Comparison of ENCODE assay signal across 12 cellular contexts in genomic region chr12:52009081-52009751, GRCh38. TPM values are rescaled to one million over a fixed set of nuclear protein-coding genes. Genes with fewer than 3 reads are reported as not detected.
DNase-seq lines count a peak whose midpoint lies in the region; ATAC-seq, FAIRE-seq and TF ChIP-seq lines count a peak whose summit lies in the region.
"Had no signal": no experiment of that assay in that cellular context is flagged by ENCODE, and none has a peak within 500 bp of the region (broad histone marks: within the 10 kb centered on the region; RNA-seq: fewer than 3 reads in every experiment).

No MANE protein-coding gene starts in this region.

- H3K79me2 ChIP-seq in HepG2 (ENCODE audit: insufficient read depth, low read length) (no peaks in the 10 kb centered on the region), smooth muscle cell (ENCODE audit: low read depth) (peaks cover 7% of the 10 kb centered on the region)

- peaks cover 18% of the 10 kb centered on the region for H3K4me1 Mint-ChIP-seq in CD8-positive, alpha-beta T cell (ENCODE audit: low read depth)
- H3K4me1 Mint-ChIP-seq in brain, result peaks cover 65% of the 10 kb centered on the region

- TF ChIP-seq RAD21 in HepG2 (CRISPR knock-in tag; IDR thresholded peaks at IDR 0.05), result no peak

- no peaks in the 10 kb centered on the region for H3K27me3 Mint-ChIP-seq in CD8-positive, alpha-beta T cell (ENCODE audit: low read depth)
- H3K27me3 Mint-ChIP-seq in brain, result peaks cover 8% of the 10 kb centered on the region

- 96% methylated on average over 3 of the region's 10 CpGs for WGBS in HepG2 (ENCODE audit: low lambda C conversion rate)
- WGBS in smooth muscle cell (ENCODE audit: low lambda C conversion rate), result 88% methylated on average over 9 of the region's 10 CpGs

- TF ChIP-seq EP300 in HepG2 (IDR thresholded peaks at IDR 0.05; ENCODE audit: low read depth in 2 of 2, low read length in 2 of 2), result no peak
- no peak for TF ChIP-seq EP300 in HepG2 (CRISPR knock-in tag; IDR thresholded peaks at IDR 0.05; ENCODE audit: borderline replicate concordance)

- no peaks in the 10 kb centered on the region for H3K9me3 Mint-ChIP-seq in CD8-positive, alpha-beta T cell
- peaks cover 0 to 3% (median 0%) of the 10 kb centered on the region in 5 experiments for H3K9me3 Mint-ChIP-seq in brain

- CTCF ChIA-PET in CD8-positive, alpha-beta T cell (lab: Charles Lee), result interaction anchor here (2.0 to 55.1 kb wide), 3 partner anchors 2 to 61 kb away, joined by 6 to 1615 read pairs (median 1615); partner anchors contain the start of genes ATG101 and TAMALIN
- CTCF ChIA-PET in HepG2 (lab: Yijun Ruan, JAX; ENCODE audit: low intra/inter-chr PET ratio, low total read pairs), result no interaction called here

- H4K20me1 ChIP-seq in HepG2 (ENCODE audit: insufficient read depth, low read length), result no peaks in the 10 kb centered on the region
- peaks cover 10% of the 10 kb centered on the region for H4K20me1 ChIP-seq in smooth muscle cell (ENCODE audit: low read depth)

- H3K9ac ChIP-seq in HepG2 (ENCODE audit: insufficient read depth, low read depth, low read length) (no peak overlapping the region), smooth muscle cell (ENCODE audit: low read depth) (no peak overlapping the region)

- no peak overlapping the region for H3K4me3 ChIP-seq in CD8-positive, alpha-beta T cell (ENCODE audit: low read depth, low read length)
- H3K4me3 ChIP-seq in HepG2 (replicated peaks in 1 of 3; ENCODE audit: insufficient read depth in 1 of 3, low read depth in 2 of 3, low read length in 3 of 3) (no peak overlapping the region), smooth muscle cell (no peak overlapping the region)
- H3K4me3 ChIP-seq: GM12878 had no signal

- H3K36me3 ChIP-seq in CD8-positive, alpha-beta T cell (ENCODE audit: insufficient read depth, low read length), result peaks cover 7% of the 10 kb centered on the region
- H3K36me3 ChIP-seq in HepG2 (replicated peaks in 1 of 2; ENCODE audit: control insufficient read depth in 1 of 2, insufficient read depth in 2 of 2, low read length in 2 of 2) (peaks cover 4% of the 10 kb centered on the region in 2 experiments; a peak in 2 of 5 replicates), smooth muscle cell (ENCODE audit: low read depth) (no peaks in the 10 kb centered on the region)

- H3K4me3 Mint-ChIP-seq in CD8-positive, alpha-beta T cell, result peak overlapping the region; percentile 35
- H3K4me3 Mint-ChIP-seq in brain, result peak overlapping the region in 3 of 5 experiments; percentile 78 to 86 (median 82)

- peaks cover 36% of the 10 kb centered on the region for H3K36me3 Mint-ChIP-seq in CD8-positive, alpha-beta T cell
- H3K36me3 Mint-ChIP-seq in brain, result peaks cover 15% of the 10 kb centered on the region

- H3K27ac Mint-ChIP-seq in CD8-positive, alpha-beta T cell, result peak overlapping the region; percentile 95
- peak overlapping the region in 3 of 5 experiments; percentile 92 to 97 (median 97) for H3K27ac Mint-ChIP-seq in brain

- H3K27ac ChIP-seq in CD8-positive, alpha-beta T cell (ENCODE audit: low read depth, low read length), result no peak overlapping the region
- H3K27ac ChIP-seq in HepG2 (ENCODE audit: extremely low read length, insufficient read depth, low read length) (no peak overlapping the region), smooth muscle cell (ENCODE audit: low read depth) (peak overlapping the region; percentile 66)

- in situ Hi-C loops in HepG2 (cut with HindIII; ENCODE audit: extremely low pct_ligation_motif_present, low pct_unique_long_range_greater_than_20kb), result no loop called here

- FAIRE-seq in HepG2 (lab: Jason Lieb, UNC), result no peak
- FAIRE-seq: GM12878 had no signal

- no peak for TF ChIP-seq POLR2A in HepG2 (IDR thresholded peaks at IDR 0.05; ENCODE audit: insufficient read depth in 1 of 2, low read depth in 2 of 2, low read length in 2 of 2)

- BruUV-seq in HepG2 (replicated peaks; lab: Mats Ljungman, UMichigan), result no TSS peak

- TF ChIP-seq CTCF in CD8-positive, alpha-beta T cell (IDR thresholded peaks at IDR 0.05), result no peak
- TF ChIP-seq CTCF in brain (conservative IDR thresholded peaks at IDR 0.05) (no peak), HepG2 (CRISPR knock-in tag; IDR thresholded peaks at IDR 0.05) (no peak), smooth muscle cell (IDR thresholded peaks at IDR 0.05; ENCODE audit: borderline replicate concordance, insufficient read depth, poor library complexity, severe bottlenecking) (no peak)

- DNase-seq in CD8-positive, alpha-beta T cell, result no peak
- DNase-seq in HepG2 (ENCODE audit: low spot score) (no peak), smooth muscle cell (lab: John Stamatoyannopoulos, UW; ENCODE audit: unreplicated experiment) (no peak), ecto neural progenitor cell (ENCODE audit: low spot score) (no peak), DMS153 (lab: John Stamatoyannopoulos, UW) (no peak), NCI-H774 (lab: John Stamatoyannopoulos, UW) (no peak)
- DNase-seq: Calu3; effector CD4-positive, alpha-beta T cell; NCI-H526 had no signal

- POLR2A ChIA-PET in CD8-positive, alpha-beta T cell (lab: Charles Lee), result interaction anchor here (8.3 kb wide), 1 partner anchor 13 kb away, joined by 92 read pairs; no protein-coding TSS in a partner anchor
- POLR2A ChIA-PET in HepG2 (lab: Yijun Ruan, JAX), result interaction anchor here (1.9 to 3.2 kb wide), 4 partner anchors 9 to 24 kb away, joined by 11 to 45 read pairs (median 14); no protein-coding TSS in a partner anchor

- no peak overlapping the region; the same call in 1 of the 2 replicates for H3K4me2 ChIP-seq in HepG2 (ENCODE audit: low read depth, low read length)
- H3K4me2 ChIP-seq in smooth muscle cell, result peak overlapping the region; percentile 98

- intact Hi-C loops in CD8-positive, alpha-beta T cell (cut with DNase I, micrococcal nuclease), result no loop called here
- intact Hi-C loops in HepG2 (cut with micrococcal nuclease; ENCODE audit: unreplicated experiment), result no loop called here

- H3F3A ChIP-seq in smooth muscle cell (ENCODE audit: low read depth), result peaks cover 13% of the 10 kb centered on the region

- H3K27me3 ChIP-seq in CD8-positive, alpha-beta T cell (ENCODE audit: insufficient read depth, low read length), result no peaks in the 10 kb centered on the region
- 0 out of 5 replicates have a peak, but pooled peaks cover 0 to 1% of the 10 kb centered on the region in 2 experiments for H3K27me3 ChIP-seq in HepG2 (ENCODE audit: control insufficient read depth in 1 of 2, insufficient read depth in 2 of 2, low read length in 2 of 2)
- no peaks in the 10 kb centered on the region for H3K27me3 ChIP-seq in smooth muscle cell (ENCODE audit: low read depth)

- H2AFZ ChIP-seq in HepG2 (ENCODE audit: low read length) (no peak overlapping the region), smooth muscle cell (ENCODE audit: low read depth) (no peak overlapping the region)

- no peak for ATAC-seq in CD8-positive, alpha-beta T cell
- ATAC-seq in HepG2 (peak; percentile 5; the same call in 1 of the 3 replicates), GM19455 (IDR thresholded peaks at IDR 0.05; ENCODE audit: unreplicated experiment) (no peak)
- ATAC-seq: GM12878 had no signal

- peaks cover 20% of the 10 kb centered on the region for H3K4me1 ChIP-seq in CD8-positive, alpha-beta T cell (ENCODE audit: insufficient read depth, low read length)
- peaks cover 49% of the 10 kb centered on the region for H3K4me1 ChIP-seq in HepG2 (ENCODE audit: insufficient read depth, low read length)
- peaks cover 20% of the 10 kb centered on the region for H3K4me1 ChIP-seq in smooth muscle cell (ENCODE audit: low read depth)

- no peaks in the 10 kb centered on the region for H3K9me3 ChIP-seq in CD8-positive, alpha-beta T cell (ENCODE audit: low read length)
- H3K9me3 ChIP-seq in HepG2 (ENCODE audit: low read length) (no peaks in the 10 kb centered on the region), smooth muscle cell (replicated peaks; ENCODE audit: low read depth) (no peaks in the 10 kb centered on the region)

RNA-seq across cellular contexts. Expression of gene TAMALIN, which starts 2.5 kb away (rescaled TPM):
- total RNA-seq in CD8-positive, alpha-beta T cell, result 100 to 1,000 TPM; 603 to 632 TPM
- polyA plus RNA-seq in brain (ENCODE audit: insufficient read depth, low read depth, low replicate concordance) (41.5 TPM), HepG2 (2011; rRNA removed) (2.9 and 4.5 TPM in 2 replicates), smooth muscle cell (32.4 and 36.8 TPM in 2 replicates)
- total RNA-seq in HepG2 (2016; rRNA removed; fragmentation: Illumina TruSeq; extraction: Trizol) (7.2 and 10.9 TPM in 2 replicates), smooth muscle cell (4.1 and 12.2 TPM in 2 replicates)
- total RNA-seq in HepG2 (2016; cell fraction: cytosol; rRNA removed; fragmentation: Illumina TruSeq; extraction: Trizol; ENCODE audit: low read depth), result 3.8 and 3.9 TPM in 2 replicates
- 5.9 and 12.2 TPM in 2 replicates for total RNA-seq in HepG2 (2016; cell fraction: insoluble cytoplasmic fraction; rRNA removed; fragmentation: Illumina TruSeq; extraction: Trizol)
- total RNA-seq in HepG2 (2016; cell fraction: membrane; rRNA removed; fragmentation: Illumina TruSeq; extraction: Trizol), result 6.3 and 7.1 TPM in 2 replicates
- total RNA-seq in HepG2 (2016; cell fraction: nucleus; rRNA removed; fragmentation: Illumina TruSeq; extraction: Trizol), result 8.6 and 10.4 TPM in 2 replicates
- polyA plus RNA-seq in HepG2 (2011; cell fraction: cytosol; rRNA removed), result 3.7 and 3.8 TPM in 2 replicates
- 7.5 and 12.9 TPM in 2 replicates for polyA plus RNA-seq in HepG2 (2011; cell fraction: nucleus; rRNA removed)
- polyA plus RNA-seq in HepG2 (2012), result 3.6 and 4.0 TPM in 2 replicates
- 0.84 and 1.5 TPM in 2 replicates for polyA plus RNA-seq in HepG2 (2016; cell fraction: cytosol; fragmentation: Illumina TruSeq; extraction: Trizol; ENCODE audit: low read depth)
- 5.5 TPM in 2 replicates for polyA plus RNA-seq in HepG2 (2016; cell fraction: insoluble cytoplasmic fraction; fragmentation: Illumina TruSeq; extraction: Trizol; ENCODE audit: low read depth)
- 2.0 and 2.7 TPM in 2 replicates for polyA plus RNA-seq in HepG2 (2016; cell fraction: membrane; fragmentation: Illumina TruSeq; extraction: Trizol; ENCODE audit: low read depth)
- polyA plus RNA-seq in HepG2 (2016; cell fraction: nucleus; fragmentation: Illumina TruSeq; extraction: Trizol; ENCODE audit: insufficient read depth, low read depth), result 17.1 and 20.1 TPM in 2 replicates
- 0.21 and 6.7 TPM in 2 replicates for polyA minus RNA-seq in HepG2 (2011; rRNA and poly(A)+ RNA removed; ENCODE audit: low replicate concordance)
- 1.3 and 2.7 TPM in 2 replicates for polyA minus RNA-seq in HepG2 (2011; cell fraction: cytosol; rRNA and poly(A)+ RNA removed)
- polyA minus RNA-seq in HepG2 (2011; cell fraction: nucleus; rRNA and poly(A)+ RNA removed), result 4.9 and 8.2 TPM in 2 replicates
- total RNA-seq: Calu3 had no signal

RNA-seq across cellular contexts. Expression of gene NR4A1, which starts 42.0 kb away (rescaled TPM):
- 10 to 100 TPM; 59.7 to 60.0 TPM for total RNA-seq in CD8-positive, alpha-beta T cell
- polyA plus RNA-seq in brain (ENCODE audit: insufficient read depth, low read depth, low replicate concordance), result 26.2 TPM
- total RNA-seq in HepG2 (2016; rRNA removed; fragmentation: Illumina TruSeq; extraction: Trizol), result 4.6 and 5.7 TPM in 2 replicates
- 8.4 and 9.3 TPM in 2 replicates for total RNA-seq in HepG2 (2016; cell fraction: cytosol; rRNA removed; fragmentation: Illumina TruSeq; extraction: Trizol; ENCODE audit: low read depth)
- 3.8 and 7.6 TPM in 2 replicates for total RNA-seq in HepG2 (2016; cell fraction: insoluble cytoplasmic fraction; rRNA removed; fragmentation: Illumina TruSeq; extraction: Trizol)
- total RNA-seq in HepG2 (2016; cell fraction: membrane; rRNA removed; fragmentation: Illumina TruSeq; extraction: Trizol), result 5.8 and 6.3 TPM in 2 replicates
- 8.9 and 10.0 TPM in 2 replicates for total RNA-seq in HepG2 (2016; cell fraction: nucleus; rRNA removed; fragmentation: Illumina TruSeq; extraction: Trizol)
- 15.2 and 16.5 TPM in 2 replicates for polyA plus RNA-seq in HepG2 (2011; rRNA removed)
- 7.6 and 13.1 TPM in 2 replicates for polyA plus RNA-seq in HepG2 (2011; cell fraction: cytosol; rRNA removed)
- 26.2 and 46.7 TPM in 2 replicates for polyA plus RNA-seq in HepG2 (2011; cell fraction: nucleus; rRNA removed)
- polyA plus RNA-seq in HepG2 (2012), result 6.4 and 16.5 TPM in 2 replicates
- polyA plus RNA-seq in HepG2 (2016; cell fraction: cytosol; fragmentation: Illumina TruSeq; extraction: Trizol; ENCODE audit: low read depth), result 1.6 and 1.7 TPM in 2 replicates
- polyA plus RNA-seq in HepG2 (2016; cell fraction: insoluble cytoplasmic fraction; fragmentation: Illumina TruSeq; extraction: Trizol; ENCODE audit: low read depth), result 5.3 and 8.6 TPM in 2 replicates
- 3.4 and 3.9 TPM in 2 replicates for polyA plus RNA-seq in HepG2 (2016; cell fraction: membrane; fragmentation: Illumina TruSeq; extraction: Trizol; ENCODE audit: low read depth)
- 22.7 TPM in 2 replicates for polyA plus RNA-seq in HepG2 (2016; cell fraction: nucleus; fragmentation: Illumina TruSeq; extraction: Trizol; ENCODE audit: insufficient read depth, low read depth)
- 28.6 and 56.6 TPM in 2 replicates for polyA minus RNA-seq in HepG2 (2011; rRNA and poly(A)+ RNA removed; ENCODE audit: low replicate concordance)
- 10.8 and 14.1 TPM in 2 replicates for polyA minus RNA-seq in HepG2 (2011; cell fraction: cytosol; rRNA and poly(A)+ RNA removed)
- polyA minus RNA-seq in HepG2 (2011; cell fraction: nucleus; rRNA and poly(A)+ RNA removed), result 11.8 and 13.0 TPM in 2 replicates
- 178 and 182 TPM in 2 replicates for total RNA-seq in smooth muscle cell
- polyA plus RNA-seq in smooth muscle cell, result 510 and 634 TPM in 2 replicates

RNA-seq across cellular contexts. Expression of gene ACVR1B, which starts 57.7 kb away (rescaled TPM):
- 10 to 100 TPM; 12.0 to 13.7 TPM for total RNA-seq in CD8-positive, alpha-beta T cell
- polyA plus RNA-seq in brain (ENCODE audit: insufficient read depth, low read depth, low replicate concordance) (25.4 TPM), HepG2 (2011; rRNA removed) (12.1 and 14.1 TPM in 2 replicates), smooth muscle cell (1.9 and 2.8 TPM in 2 replicates)
- total RNA-seq in HepG2 (2016; rRNA removed; fragmentation: Illumina TruSeq; extraction: Trizol) (5.8 and 8.9 TPM in 2 replicates), smooth muscle cell (4.0 and 6.0 TPM in 2 replicates)
- 2.0 and 2.2 TPM in 2 replicates for total RNA-seq in HepG2 (2016; cell fraction: cytosol; rRNA removed; fragmentation: Illumina TruSeq; extraction: Trizol; ENCODE audit: low read depth)
- total RNA-seq in HepG2 (2016; cell fraction: insoluble cytoplasmic fraction; rRNA removed; fragmentation: Illumina TruSeq; extraction: Trizol), result 4.3 and 9.8 TPM in 2 replicates
- total RNA-seq in HepG2 (2016; cell fraction: membrane; rRNA removed; fragmentation: Illumina TruSeq; extraction: Trizol), result 5.4 and 7.6 TPM in 2 replicates
- total RNA-seq in HepG2 (2016; cell fraction: nucleus; rRNA removed; fragmentation: Illumina TruSeq; extraction: Trizol), result 9.9 and 14.3 TPM in 2 replicates
- polyA plus RNA-seq in HepG2 (2011; cell fraction: cytosol; rRNA removed), result 12.0 and 13.7 TPM in 2 replicates
- polyA plus RNA-seq in HepG2 (2011; cell fraction: nucleus; rRNA removed), result 12.5 and 12.9 TPM in 2 replicates
- 10.8 and 11.8 TPM in 2 replicates for polyA plus RNA-seq in HepG2 (2012)
- 1.1 and 1.3 TPM in 2 replicates for polyA plus RNA-seq in HepG2 (2016; cell fraction: cytosol; fragmentation: Illumina TruSeq; extraction: Trizol; ENCODE audit: low read depth)
- 5.3 and 5.6 TPM in 2 replicates for polyA plus RNA-seq in HepG2 (2016; cell fraction: insoluble cytoplasmic fraction; fragmentation: Illumina TruSeq; extraction: Trizol; ENCODE audit: low read depth)
- 3.8 and 4.6 TPM in 2 replicates for polyA plus RNA-seq in HepG2 (2016; cell fraction: membrane; fragmentation: Illumina TruSeq; extraction: Trizol; ENCODE audit: low read depth)
- 16.9 and 17.0 TPM in 2 replicates for polyA plus RNA-seq in HepG2 (2016; cell fraction: nucleus; fragmentation: Illumina TruSeq; extraction: Trizol; ENCODE audit: insufficient read depth, low read depth)
- 22.8 and 32.8 TPM in 2 replicates for polyA minus RNA-seq in HepG2 (2011; rRNA and poly(A)+ RNA removed; ENCODE audit: low replicate concordance)
- polyA minus RNA-seq in HepG2 (2011; cell fraction: cytosol; rRNA and poly(A)+ RNA removed), result 9.7 and 13.2 TPM in 2 replicates
- 12.1 and 14.2 TPM in 2 replicates for polyA minus RNA-seq in HepG2 (2011; cell fraction: nucleus; rRNA and poly(A)+ RNA removed)

Comparison
In these comparisons a context has a peak if more than half of its experiments do, and no peak if none do; other contexts are left out.
1. RNA of gene TAMALIN, which starts 2.5 kb away (total RNA-seq): 603 to 632 TPM in CD8-positive, alpha-beta T cell; 3.8 to 12.2 TPM in HepG2 and 4.1 to 12.2 TPM in smooth muscle cell; every median in the first group is over 10 times any median in the second.